1 cellular context compared by ENCODE assay signal in the genomic region with DNA sequence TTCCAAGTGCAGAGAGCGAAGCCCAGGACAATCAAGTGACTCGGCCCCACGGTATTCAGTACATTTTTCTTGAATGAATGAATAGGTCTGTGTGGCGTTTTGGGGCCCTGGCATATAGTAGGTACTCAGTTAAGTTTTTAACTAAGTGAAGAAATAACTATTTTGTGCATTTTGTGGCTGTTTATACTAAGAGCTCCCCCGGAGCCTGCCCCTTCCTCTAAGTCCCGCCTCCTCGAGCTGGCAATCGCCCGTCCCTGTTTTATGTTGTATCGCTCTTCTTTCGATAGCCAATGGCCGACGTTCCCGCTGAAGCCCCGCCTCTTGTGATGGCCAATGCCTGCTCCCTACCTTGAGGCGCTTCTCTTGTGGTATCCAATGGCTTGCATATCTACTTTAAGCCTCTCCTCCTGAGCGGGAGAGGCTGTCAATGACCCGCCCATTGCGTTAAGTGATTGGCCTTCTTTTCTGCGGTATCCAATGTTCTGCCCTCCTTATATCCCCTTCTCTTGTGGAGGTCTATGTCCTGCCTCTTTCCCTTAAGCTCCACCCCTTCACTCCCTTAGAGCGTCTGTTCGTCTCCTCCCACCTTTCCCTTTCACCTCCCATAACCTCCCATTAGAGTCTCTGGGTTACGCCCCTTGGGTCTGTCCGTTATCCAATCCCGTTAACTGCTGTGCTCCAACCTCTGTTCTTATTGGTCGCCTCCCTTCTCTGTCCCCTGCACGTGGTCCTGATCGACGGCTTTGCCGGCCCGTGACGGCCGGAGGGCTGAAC.
A peak's percentile ranks its signal among the peaks of the same experiment; 100 is the strongest.
TF ChIP-seq lines count a peak whose summit lies in the region.

No MANE protein-coding gene starts in this region.

TF ChIP-seq in HepG2, 621 proteins besides CTCF, POLR2A, EP300 and RAD21 (continued from another document and continues in another):
- 0 out of 2 replicates have a peak, but pooled peaks have one; percentile 39 for TF ChIP-seq MEIS1 (CRISPR knock-in tag; IDR thresholded peaks at IDR 0.05; ENCODE audit: borderline replicate concordance)
- no peak; the same call in 1 of the 2 replicates for TF ChIP-seq ZZZ3 (CRISPR knock-in tag; IDR thresholded peaks at IDR 0.05; ENCODE audit: borderline replicate concordance)
- TF ChIP-seq, protein P1, sequence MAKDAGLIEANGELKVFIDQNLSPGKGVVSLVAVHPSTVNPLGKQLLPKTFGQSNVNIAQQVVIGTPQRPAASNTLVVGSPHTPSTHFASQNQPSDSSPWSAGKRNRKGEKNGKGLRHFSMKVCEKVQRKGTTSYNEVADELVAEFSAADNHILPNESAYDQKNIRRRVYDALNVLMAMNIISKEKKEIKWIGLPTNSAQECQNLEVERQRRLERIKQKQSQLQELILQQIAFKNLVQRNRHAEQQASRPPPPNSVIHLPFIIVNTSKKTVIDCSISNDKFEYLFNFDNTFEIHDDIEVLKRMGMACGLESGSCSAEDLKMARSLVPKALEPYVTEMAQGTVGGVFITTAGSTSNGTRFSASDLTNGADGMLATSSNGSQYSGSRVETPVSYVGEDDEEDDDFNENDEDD (CRISPR knock-in tag; IDR thresholded peaks at IDR 0.05; ENCODE audit: borderline replicate concordance) = peak; percentile 75; the same call in 1 of the 2 replicates
- TF ChIP-seq SETDB1 (CRISPR knock-in tag; IDR thresholded peaks at IDR 0.05; ENCODE audit: borderline replicate concordance) = no peak
- TF ChIP-seq, protein P2, sequence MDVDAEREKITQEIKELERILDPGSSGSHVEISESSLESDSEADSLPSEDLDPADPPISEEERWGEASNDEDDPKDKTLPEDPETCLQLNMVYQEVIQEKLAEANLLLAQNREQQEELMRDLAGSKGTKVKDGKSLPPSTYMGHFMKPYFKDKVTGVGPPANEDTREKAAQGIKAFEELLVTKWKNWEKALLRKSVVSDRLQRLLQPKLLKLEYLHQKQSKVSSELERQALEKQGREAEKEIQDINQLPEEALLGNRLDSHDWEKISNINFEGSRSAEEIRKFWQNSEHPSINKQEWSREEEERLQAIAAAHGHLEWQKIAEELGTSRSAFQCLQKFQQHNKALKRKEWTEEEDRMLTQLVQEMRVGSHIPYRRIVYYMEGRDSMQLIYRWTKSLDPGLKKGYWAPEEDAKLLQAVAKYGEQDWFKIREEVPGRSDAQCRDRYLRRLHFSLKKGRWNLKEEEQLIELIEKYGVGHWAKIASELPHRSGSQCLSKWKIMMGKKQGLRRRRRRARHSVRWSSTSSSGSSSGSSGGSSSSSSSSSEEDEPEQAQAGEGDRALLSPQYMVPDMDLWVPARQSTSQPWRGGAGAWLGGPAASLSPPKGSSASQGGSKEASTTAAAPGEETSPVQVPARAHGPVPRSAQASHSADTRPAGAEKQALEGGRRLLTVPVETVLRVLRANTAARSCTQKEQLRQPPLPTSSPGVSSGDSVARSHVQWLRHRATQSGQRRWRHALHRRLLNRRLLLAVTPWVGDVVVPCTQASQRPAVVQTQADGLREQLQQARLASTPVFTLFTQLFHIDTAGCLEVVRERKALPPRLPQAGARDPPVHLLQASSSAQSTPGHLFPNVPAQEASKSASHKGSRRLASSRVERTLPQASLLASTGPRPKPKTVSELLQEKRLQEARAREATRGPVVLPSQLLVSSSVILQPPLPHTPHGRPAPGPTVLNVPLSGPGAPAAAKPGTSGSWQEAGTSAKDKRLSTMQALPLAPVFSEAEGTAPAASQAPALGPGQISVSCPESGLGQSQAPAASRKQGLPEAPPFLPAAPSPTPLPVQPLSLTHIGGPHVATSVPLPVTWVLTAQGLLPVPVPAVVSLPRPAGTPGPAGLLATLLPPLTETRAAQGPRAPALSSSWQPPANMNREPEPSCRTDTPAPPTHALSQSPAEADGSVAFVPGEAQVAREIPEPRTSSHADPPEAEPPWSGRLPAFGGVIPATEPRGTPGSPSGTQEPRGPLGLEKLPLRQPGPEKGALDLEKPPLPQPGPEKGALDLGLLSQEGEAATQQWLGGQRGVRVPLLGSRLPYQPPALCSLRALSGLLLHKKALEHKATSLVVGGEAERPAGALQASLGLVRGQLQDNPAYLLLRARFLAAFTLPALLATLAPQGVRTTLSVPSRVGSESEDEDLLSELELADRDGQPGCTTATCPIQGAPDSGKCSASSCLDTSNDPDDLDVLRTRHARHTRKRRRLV (CRISPR knock-in tag; IDR thresholded peaks at IDR 0.05) = no peak
- TF ChIP-seq NKX3-1 (CRISPR knock-in tag; IDR thresholded peaks at IDR 0.05) = no peak
- no peak for TF ChIP-seq ZKSCAN1 (IDR thresholded peaks at IDR 0.05; ENCODE audit: low read length)
- no peak for TF ChIP-seq ZSCAN22 (CRISPR knock-in tag; IDR thresholded peaks at IDR 0.05)
- TF ChIP-seq, protein P3, sequence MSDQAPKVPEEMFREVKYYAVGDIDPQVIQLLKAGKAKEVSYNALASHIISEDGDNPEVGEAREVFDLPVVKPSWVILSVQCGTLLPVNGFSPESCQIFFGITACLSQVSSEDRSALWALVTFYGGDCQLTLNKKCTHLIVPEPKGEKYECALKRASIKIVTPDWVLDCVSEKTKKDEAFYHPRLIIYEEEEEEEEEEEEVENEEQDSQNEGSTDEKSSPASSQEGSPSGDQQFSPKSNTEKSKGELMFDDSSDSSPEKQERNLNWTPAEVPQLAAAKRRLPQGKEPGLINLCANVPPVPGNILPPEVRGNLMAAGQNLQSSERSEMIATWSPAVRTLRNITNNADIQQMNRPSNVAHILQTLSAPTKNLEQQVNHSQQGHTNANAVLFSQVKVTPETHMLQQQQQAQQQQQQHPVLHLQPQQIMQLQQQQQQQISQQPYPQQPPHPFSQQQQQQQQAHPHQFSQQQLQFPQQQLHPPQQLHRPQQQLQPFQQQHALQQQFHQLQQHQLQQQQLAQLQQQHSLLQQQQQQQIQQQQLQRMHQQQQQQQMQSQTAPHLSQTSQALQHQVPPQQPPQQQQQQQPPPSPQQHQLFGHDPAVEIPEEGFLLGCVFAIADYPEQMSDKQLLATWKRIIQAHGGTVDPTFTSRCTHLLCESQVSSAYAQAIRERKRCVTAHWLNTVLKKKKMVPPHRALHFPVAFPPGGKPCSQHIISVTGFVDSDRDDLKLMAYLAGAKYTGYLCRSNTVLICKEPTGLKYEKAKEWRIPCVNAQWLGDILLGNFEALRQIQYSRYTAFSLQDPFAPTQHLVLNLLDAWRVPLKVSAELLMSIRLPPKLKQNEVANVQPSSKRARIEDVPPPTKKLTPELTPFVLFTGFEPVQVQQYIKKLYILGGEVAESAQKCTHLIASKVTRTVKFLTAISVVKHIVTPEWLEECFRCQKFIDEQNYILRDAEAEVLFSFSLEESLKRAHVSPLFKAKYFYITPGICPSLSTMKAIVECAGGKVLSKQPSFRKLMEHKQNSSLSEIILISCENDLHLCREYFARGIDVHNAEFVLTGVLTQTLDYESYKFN (CRISPR knock-in tag; conservative IDR thresholded peaks at IDR 0.05) = 0 out of 2 replicates have a peak, but pooled peaks have one; percentile 8
- peak; percentile 75; the same call in 1 of the 2 replicates for TF ChIP-seq POLR2G (IDR thresholded peaks at IDR 0.05; ENCODE audit: low read depth, low read length)
- TF ChIP-seq, protein P4, sequence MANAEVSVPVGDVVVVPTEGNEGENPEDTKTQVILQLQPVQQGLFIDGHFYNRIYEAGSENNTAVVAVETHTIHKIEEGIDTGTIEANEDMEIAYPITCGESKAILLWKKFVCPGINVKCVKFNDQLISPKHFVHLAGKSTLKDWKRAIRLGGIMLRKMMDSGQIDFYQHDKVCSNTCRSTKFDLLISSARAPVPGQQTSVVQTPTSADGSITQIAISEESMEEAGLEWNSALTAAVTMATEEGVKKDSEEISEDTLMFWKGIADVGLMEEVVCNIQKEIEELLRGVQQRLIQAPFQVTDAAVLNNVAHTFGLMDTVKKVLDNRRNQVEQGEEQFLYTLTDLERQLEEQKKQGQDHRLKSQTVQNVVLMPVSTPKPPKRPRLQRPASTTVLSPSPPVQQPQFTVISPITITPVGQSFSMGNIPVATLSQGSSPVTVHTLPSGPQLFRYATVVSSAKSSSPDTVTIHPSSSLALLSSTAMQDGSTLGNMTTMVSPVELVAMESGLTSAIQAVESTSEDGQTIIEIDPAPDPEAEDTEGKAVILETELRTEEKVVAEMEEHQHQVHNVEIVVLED (CRISPR knock-in tag; IDR thresholded peaks at IDR 0.05; ENCODE audit: borderline replicate concordance) = peak; percentile 18; the same call in 1 of the 2 replicates
- TF ChIP-seq ZSCAN29 (CRISPR knock-in tag; conservative IDR thresholded peaks at IDR 0.05) = no peak
- TF ChIP-seq, protein P5, sequence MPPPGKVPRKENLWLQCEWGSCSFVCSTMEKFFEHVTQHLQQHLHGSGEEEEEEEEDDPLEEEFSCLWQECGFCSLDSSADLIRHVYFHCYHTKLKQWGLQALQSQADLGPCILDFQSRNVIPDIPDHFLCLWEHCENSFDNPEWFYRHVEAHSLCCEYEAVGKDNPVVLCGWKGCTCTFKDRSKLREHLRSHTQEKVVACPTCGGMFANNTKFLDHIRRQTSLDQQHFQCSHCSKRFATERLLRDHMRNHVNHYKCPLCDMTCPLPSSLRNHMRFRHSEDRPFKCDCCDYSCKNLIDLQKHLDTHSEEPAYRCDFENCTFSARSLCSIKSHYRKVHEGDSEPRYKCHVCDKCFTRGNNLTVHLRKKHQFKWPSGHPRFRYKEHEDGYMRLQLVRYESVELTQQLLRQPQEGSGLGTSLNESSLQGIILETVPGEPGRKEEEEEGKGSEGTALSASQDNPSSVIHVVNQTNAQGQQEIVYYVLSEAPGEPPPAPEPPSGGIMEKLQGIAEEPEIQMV (CRISPR knock-in tag; IDR thresholded peaks at IDR 0.05; ENCODE audit: low read depth) = no peak
- TF ChIP-seq, protein P6, sequence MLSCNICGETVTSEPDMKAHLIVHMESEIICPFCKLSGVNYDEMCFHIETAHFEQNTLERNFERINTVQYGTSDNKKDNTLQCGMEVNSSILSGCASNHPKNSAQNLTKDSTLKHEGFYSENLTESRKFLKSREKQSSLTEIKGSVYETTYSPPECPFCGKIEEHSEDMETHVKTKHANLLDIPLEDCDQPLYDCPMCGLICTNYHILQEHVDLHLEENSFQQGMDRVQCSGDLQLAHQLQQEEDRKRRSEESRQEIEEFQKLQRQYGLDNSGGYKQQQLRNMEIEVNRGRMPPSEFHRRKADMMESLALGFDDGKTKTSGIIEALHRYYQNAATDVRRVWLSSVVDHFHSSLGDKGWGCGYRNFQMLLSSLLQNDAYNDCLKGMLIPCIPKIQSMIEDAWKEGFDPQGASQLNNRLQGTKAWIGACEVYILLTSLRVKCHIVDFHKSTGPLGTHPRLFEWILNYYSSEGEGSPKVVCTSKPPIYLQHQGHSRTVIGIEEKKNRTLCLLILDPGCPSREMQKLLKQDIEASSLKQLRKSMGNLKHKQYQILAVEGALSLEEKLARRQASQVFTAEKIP (CRISPR knock-in tag; IDR thresholded peaks at IDR 0.05; ENCODE audit: borderline replicate concordance) = no peak
- no peak for TF ChIP-seq MBD4 (IDR thresholded peaks at IDR 0.05; ENCODE audit: borderline replicate concordance, low read length)
- no peak for TF ChIP-seq ZNF225 (CRISPR knock-in tag; IDR thresholded peaks at IDR 0.05)
- no peak for TF ChIP-seq EZH2 (conservative IDR thresholded peaks at IDR 0.05; ENCODE audit: low read depth, low read length)
- TF ChIP-seq ZNF274 (CRISPR knock-in tag; IDR thresholded peaks at IDR 0.05) = no peak
- TF ChIP-seq, protein P7, sequence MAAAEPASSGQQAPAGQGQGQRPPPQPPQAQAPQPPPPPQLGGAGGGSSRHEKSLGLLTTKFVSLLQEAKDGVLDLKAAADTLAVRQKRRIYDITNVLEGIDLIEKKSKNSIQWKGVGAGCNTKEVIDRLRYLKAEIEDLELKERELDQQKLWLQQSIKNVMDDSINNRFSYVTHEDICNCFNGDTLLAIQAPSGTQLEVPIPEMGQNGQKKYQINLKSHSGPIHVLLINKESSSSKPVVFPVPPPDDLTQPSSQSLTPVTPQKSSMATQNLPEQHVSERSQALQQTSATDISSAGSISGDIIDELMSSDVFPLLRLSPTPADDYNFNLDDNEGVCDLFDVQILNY (CRISPR knock-in tag; conservative IDR thresholded peaks at IDR 0.05) = no peak
- TF ChIP-seq, protein P8, sequence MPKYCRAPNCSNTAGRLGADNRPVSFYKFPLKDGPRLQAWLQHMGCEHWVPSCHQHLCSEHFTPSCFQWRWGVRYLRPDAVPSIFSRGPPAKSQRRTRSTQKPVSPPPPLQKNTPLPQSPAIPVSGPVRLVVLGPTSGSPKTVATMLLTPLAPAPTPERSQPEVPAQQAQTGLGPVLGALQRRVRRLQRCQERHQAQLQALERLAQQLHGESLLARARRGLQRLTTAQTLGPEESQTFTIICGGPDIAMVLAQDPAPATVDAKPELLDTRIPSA (CRISPR knock-in tag; IDR thresholded peaks at IDR 0.05; ENCODE audit: borderline replicate concordance) = no peak
- no peak for TF ChIP-seq MEF2D (CRISPR knock-in tag; IDR thresholded peaks at IDR 0.05)
- no peak; the same call in 1 of the 2 replicates for TF ChIP-seq PPARG (CRISPR knock-in tag; conservative IDR thresholded peaks at IDR 0.05)
- TF ChIP-seq, protein P9, sequence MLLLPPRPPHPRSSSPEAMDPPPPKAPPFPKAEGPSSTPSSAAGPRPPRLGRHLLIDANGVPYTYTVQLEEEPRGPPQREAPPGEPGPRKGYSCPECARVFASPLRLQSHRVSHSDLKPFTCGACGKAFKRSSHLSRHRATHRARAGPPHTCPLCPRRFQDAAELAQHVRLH (CRISPR knock-in tag; IDR thresholded peaks at IDR 0.05; ENCODE audit: borderline replicate concordance, low read depth) = no peak; the same call in 1 of the 2 replicates
- TF ChIP-seq, protein P10, sequence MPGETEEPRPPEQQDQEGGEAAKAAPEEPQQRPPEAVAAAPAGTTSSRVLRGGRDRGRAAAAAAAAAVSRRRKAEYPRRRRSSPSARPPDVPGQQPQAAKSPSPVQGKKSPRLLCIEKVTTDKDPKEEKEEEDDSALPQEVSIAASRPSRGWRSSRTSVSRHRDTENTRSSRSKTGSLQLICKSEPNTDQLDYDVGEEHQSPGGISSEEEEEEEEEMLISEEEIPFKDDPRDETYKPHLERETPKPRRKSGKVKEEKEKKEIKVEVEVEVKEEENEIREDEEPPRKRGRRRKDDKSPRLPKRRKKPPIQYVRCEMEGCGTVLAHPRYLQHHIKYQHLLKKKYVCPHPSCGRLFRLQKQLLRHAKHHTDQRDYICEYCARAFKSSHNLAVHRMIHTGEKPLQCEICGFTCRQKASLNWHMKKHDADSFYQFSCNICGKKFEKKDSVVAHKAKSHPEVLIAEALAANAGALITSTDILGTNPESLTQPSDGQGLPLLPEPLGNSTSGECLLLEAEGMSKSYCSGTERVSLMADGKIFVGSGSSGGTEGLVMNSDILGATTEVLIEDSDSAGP (CRISPR knock-in tag; IDR thresholded peaks at IDR 0.05; ENCODE audit: borderline replicate concordance) = no peak
- no peak for TF ChIP-seq AGO2 (optimal IDR thresholded peaks at IDR 0.05; ENCODE audit: low read depth, low read length)
- no peak for TF ChIP-seq LCORL (IDR thresholded peaks at IDR 0.05)
- 0 out of 2 replicates have a peak, but pooled peaks have one; percentile 20 for TF ChIP-seq LCORL (CRISPR knock-in tag; IDR thresholded peaks at IDR 0.05)
- TF ChIP-seq, protein P11, sequence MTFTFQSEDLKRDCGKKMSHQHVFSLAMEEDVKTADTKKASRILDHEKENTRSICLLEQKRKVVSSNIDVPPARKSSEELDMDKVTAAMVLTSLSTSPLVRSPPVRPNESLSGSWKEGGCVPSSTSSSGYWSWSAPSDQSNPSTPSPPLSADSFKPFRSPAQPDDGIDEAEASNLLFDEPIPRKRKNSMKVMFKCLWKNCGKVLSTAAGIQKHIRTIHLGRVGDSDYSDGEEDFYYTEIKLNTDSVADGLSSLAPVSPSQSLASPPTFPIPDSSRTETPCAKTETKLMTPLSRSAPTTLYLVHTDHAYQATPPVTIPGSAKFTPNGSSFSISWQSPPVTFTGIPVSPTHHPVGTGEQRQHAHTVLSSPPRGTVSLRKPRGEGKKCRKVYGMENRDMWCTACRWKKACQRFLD (CRISPR knock-in tag; IDR thresholded peaks at IDR 0.05; ENCODE audit: borderline replicate concordance) = no peak
- peak; percentile 51; the same call in 1 of the 2 replicates for TF ChIP-seq FOXK1 (CRISPR knock-in tag; IDR thresholded peaks at IDR 0.05; ENCODE audit: borderline replicate concordance, low read depth)
- no peak for TF ChIP-seq ZNF160 (CRISPR knock-in tag; IDR thresholded peaks at IDR 0.05)
